In the genomic region with DNA sequence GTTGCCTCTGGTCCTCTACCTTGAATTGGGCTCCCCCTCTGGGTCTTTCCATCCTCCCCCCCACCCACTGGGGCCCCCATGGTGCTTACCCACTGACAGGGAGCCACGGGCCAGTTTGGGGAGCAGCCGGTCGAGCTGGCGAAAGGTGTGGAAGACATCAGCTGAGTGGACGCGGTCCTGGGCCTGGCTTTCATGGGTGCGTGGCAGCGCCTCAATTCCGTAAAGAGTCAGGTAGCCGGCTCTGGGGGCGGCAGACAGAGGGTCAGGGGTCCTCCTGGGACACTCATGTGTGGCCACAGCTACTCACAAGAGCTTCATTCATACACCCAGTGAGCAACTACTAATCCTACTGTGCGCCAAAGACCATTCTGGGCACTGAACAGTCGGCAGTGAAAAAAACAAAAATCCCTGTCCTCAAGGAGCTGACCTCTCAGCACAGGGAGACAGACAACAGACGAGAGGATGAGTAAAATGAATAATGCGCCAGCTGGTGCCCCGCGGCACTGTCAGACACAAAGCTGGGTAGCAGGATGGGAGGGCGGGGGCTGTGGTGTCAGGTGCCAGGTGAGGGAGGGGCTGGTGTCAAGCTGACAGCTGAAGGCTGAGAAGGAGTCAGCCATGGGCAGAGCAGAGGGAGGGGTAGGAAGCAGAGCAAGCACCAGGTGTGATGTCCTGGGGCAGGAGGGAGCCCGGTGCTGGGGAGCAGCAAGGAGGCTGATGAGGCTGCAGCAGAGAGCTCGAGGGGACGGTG, we compare ENCODE assay signal across 31 cellular contexts. TPM values are rescaled to one million over a fixed set of nuclear protein-coding genes. Genes with fewer than 3 reads are reported as not detected.
DNase-seq lines count a peak whose midpoint lies in the region; ATAC-seq, FAIRE-seq and TF ChIP-seq lines count a peak whose summit lies in the region.
"Had no signal": no experiment of that assay in that cellular context is flagged by ENCODE, and none has a peak within 500 bp of the region (broad histone marks: within the 10 kb centered on the region; RNA-seq: fewer than 3 reads in every experiment).

No MANE protein-coding gene starts in this region.

- dilution Hi-C loops in keratinocyte (cut with MboI; ENCODE audit: extremely low pct_ligation_motif_present, low sequenced_read_pairs): no loop called here

- H3K4me3 Mint-ChIP-seq in glutamatergic neuron (ENCODE audit: unreplicated experiment): no peak overlapping the region
- H3K4me3 Mint-ChIP-seq: activated naive CD8-positive, alpha-beta T cell treated with anti-CD3 and anti-CD28 coated beads, Interleukin-2, amount 10 ng/mL, durations not matched to agents 7 days and 5 days; CD4-positive, alpha-beta memory T cell; dendritic cell treated with granulocyte-macrophage colony-stimulating factor and Interleukin-4, amounts not matched to agents 40 ng/mL and 50 ng/mL, for 4 days; neural crest cell; T-cell had no signal

- H3K27me3 Mint-ChIP-seq in glutamatergic neuron (ENCODE audit: unreplicated experiment): peaks cover 7% of the 10 kb centered on the region

- TF ChIP-seq CTCF in keratinocyte (optimal IDR thresholded peaks at IDR 0.05 in 1 of 3, IDR thresholded peaks at IDR 0.05 in 1 of 3, conservative IDR thresholded peaks at IDR 0.05 in 1 of 3; ENCODE audit: extremely low read depth in 1 of 3, insufficient read depth in 2 of 3, low read length in 3 of 3): no peak
- TF ChIP-seq CTCF in glutamatergic neuron (IDR thresholded peaks at IDR 0.05; ENCODE audit: partially characterized antibody, unreplicated experiment): no peak

- FAIRE-seq in HTR-8/SVneo (lab: Jason Lieb, UNC) (peak; percentile 51), keratinocyte (lab: Jason Lieb, UNC) (no peak)
- FAIRE-seq: A204.1, astrocyte had no signal

- no peaks in the 10 kb centered on the region for H3K4me1 Mint-ChIP-seq in glutamatergic neuron (ENCODE audit: low read depth, unreplicated experiment)

- H4K20me1 ChIP-seq in keratinocyte (ENCODE audit: control insufficient read depth, extremely low read depth, insufficient read depth, low read length): no peaks in the 10 kb centered on the region

- no peak overlapping the region for H3K4me2 ChIP-seq in keratinocyte (ENCODE audit: control insufficient read depth, extremely low read depth, insufficient read depth, low read depth, low read length)
- H3K4me2 ChIP-seq: hepatocyte had no signal

- H3K9me3 Mint-ChIP-seq in glutamatergic neuron (ENCODE audit: unreplicated experiment): no peaks in the 10 kb centered on the region
- H3K9me3 Mint-ChIP-seq: activated naive CD8-positive, alpha-beta T cell treated with anti-CD3 and anti-CD28 coated beads, Interleukin-2, amount 10 ng/mL, durations not matched to agents 7 days and 5 days; dendritic cell treated with granulocyte-macrophage colony-stimulating factor and Interleukin-4, amounts not matched to agents 40 ng/mL and 50 ng/mL, for 4 days; neural crest cell; T-cell had no signal

- H3K79me2 ChIP-seq in keratinocyte (ENCODE audit: control insufficient read depth, insufficient read depth, low read length): no peaks in the 10 kb centered on the region
- H3K79me2 ChIP-seq: hepatocyte had no signal

- no peak overlapping the region for H3K27ac ChIP-seq in keratinocyte (ENCODE audit: control insufficient read depth, insufficient read depth, low read length)
- H3K27ac ChIP-seq: esophagus muscularis mucosa, hepatocyte, HL-60, right lobe of liver, vagina had no signal

- no peaks in the 10 kb centered on the region for H3K9me1 ChIP-seq in keratinocyte (ENCODE audit: control insufficient read depth, extremely low read depth, insufficient read depth, low read length)

- H3K9ac ChIP-seq in keratinocyte (ENCODE audit: control insufficient read depth, extremely low read depth, insufficient read depth, low read length): no peak overlapping the region

- H2AFZ ChIP-seq in keratinocyte (ENCODE audit: control insufficient read depth, low read length): no peak overlapping the region
- H2AFZ ChIP-seq: hepatocyte had no signal

- DNase-seq in NCI-H2107 treated with DMSO at 0.1 percent for 48 hours (lab: John Stamatoyannopoulos, UW; ENCODE audit: unreplicated experiment): peak; percentile 55
- DNase-seq in NCI-H2107 (lab: John Stamatoyannopoulos, UW): no peak
- no peak for DNase-seq in HTR-8/SVneo (ENCODE audit: insufficient read length, low spot score)
- DNase-seq in NCI-H526 (lab: John Stamatoyannopoulos, UW): peak; percentile 60 to 89
- peak; percentile 5 for DNase-seq in keratinocyte (ENCODE audit: low read depth, low spot score)
- DNase-seq in glutamatergic neuron: no peak
- DNase-seq: activated CD4-positive, alpha-beta T cell treated with anti-CD3 and anti-CD28 coated beads for 1 hour; activated gamma-delta T cell; activated naive CD8-positive, alpha-beta T cell treated with anti-CD3 and anti-CD28 coated beads, Interleukin-2, amount 10 ng/mL, durations not matched to agents 7 days and 5 days; activated T-cell treated with anti-CD3 and anti-CD28 coated beads for 4 hours; caudate nucleus; CD4-positive, alpha-beta memory T cell; foreskin melanocyte; GOT3; left cardiac atrium; NCI-H1436 treated with DMSO at 0.1 percent for 48 hours; NCI-H2227 treated with DMSO at 0.1 percent for 48 hours; right lobe of liver; stimulated activated naive CD4-positive, alpha-beta T cell treated with Interleukin-2 at 50 U/mL for 16 hours; T-cell had no signal

- H3K27me3 ChIP-seq in keratinocyte (ENCODE audit: control insufficient read depth, extremely low read depth, insufficient read depth, low read length): no peaks in the 10 kb centered on the region
- H3K27me3 ChIP-seq: esophagus muscularis mucosa, hepatocyte, right lobe of liver, vagina had no signal

- no peak overlapping the region for H3K27ac Mint-ChIP-seq in glutamatergic neuron (ENCODE audit: unreplicated experiment)
- H3K27ac Mint-ChIP-seq: activated naive CD8-positive, alpha-beta T cell treated with anti-CD3 and anti-CD28 coated beads, Interleukin-2, amount 10 ng/mL, durations not matched to agents 7 days and 5 days; CD4-positive, alpha-beta memory T cell; dendritic cell treated with granulocyte-macrophage colony-stimulating factor and Interleukin-4, amounts not matched to agents 40 ng/mL and 50 ng/mL, for 4 days; T-cell had no signal

- ATAC-seq in GM19023 (IDR thresholded peaks at IDR 0.05; ENCODE audit: unreplicated experiment) (no peak), HG03457 (IDR thresholded peaks at IDR 0.05; ENCODE audit: unreplicated experiment) (no peak)
- ATAC-seq: right lobe of liver, T-cell had no signal

- H3K9me3 ChIP-seq in keratinocyte (ENCODE audit: control insufficient read depth, low read depth, low read length): no peaks in the 10 kb centered on the region
- H3K9me3 ChIP-seq: esophagus muscularis mucosa, right lobe of liver, vagina had no signal

- no peaks in the 10 kb centered on the region for H3K36me3 Mint-ChIP-seq in glutamatergic neuron (ENCODE audit: unreplicated experiment)
- H3K36me3 Mint-ChIP-seq: activated naive CD8-positive, alpha-beta T cell treated with anti-CD3 and anti-CD28 coated beads, Interleukin-2, amount 10 ng/mL, durations not matched to agents 7 days and 5 days; CD4-positive, alpha-beta memory T cell; T-cell had no signal

- no peak overlapping the region for H3K4me3 ChIP-seq in keratinocyte (ENCODE audit: control insufficient read depth in 2 of 3, extremely low read depth in 1 of 3, insufficient read depth in 2 of 3, low read depth in 1 of 3, low read length in 3 of 3)
- H3K4me3 ChIP-seq: esophagus muscularis mucosa, hepatocyte, right lobe of liver, vagina had no signal

- H3K36me3 ChIP-seq in keratinocyte (ENCODE audit: control insufficient read depth in 2 of 2, extremely low read depth in 1 of 2, insufficient read depth in 2 of 2, low read length in 2 of 2): no peaks in the 10 kb centered on the region
- H3K36me3 ChIP-seq: right lobe of liver had no signal

- H3K4me1 ChIP-seq in keratinocyte (ENCODE audit: control insufficient read depth, extremely low read depth, insufficient read depth, low read length): no peaks in the 10 kb centered on the region
- H3K4me1 ChIP-seq: right lobe of liver, vagina had no signal

RNA-seq across cellular contexts. Expression of a gene that starts 28.3 kb away (rescaled TPM):
- polyA plus RNA-seq in keratinocyte: not detected in 3 replicates
- not detected for polyA plus RNA-seq in keratinocyte (2011; ENCODE audit: low read depth)
- not detected in 2 replicates for polyA plus RNA-seq in keratinocyte (2011; cell fraction: cytosol; rRNA removed)
- polyA plus RNA-seq in keratinocyte (2011; cell fraction: nucleus; rRNA removed): not detected in 2 replicates
- not detected in 2 replicates for polyA plus RNA-seq in keratinocyte (2012; ENCODE audit: low replicate concordance)
- polyA minus RNA-seq in keratinocyte: 0.59 TPM in 1 of 3 replicates, not detected in the others
- polyA minus RNA-seq in keratinocyte (2011; cell fraction: cytosol; rRNA and poly(A)+ RNA removed): not detected
- not detected in 2 replicates for polyA minus RNA-seq in keratinocyte (2011; cell fraction: nucleus; rRNA and poly(A)+ RNA removed)
- 0.12 TPM for total RNA-seq in glutamatergic neuron (ENCODE audit: unreplicated experiment)
- total RNA-seq: CD4-positive, alpha-beta memory T cell had no signal
- polyA plus RNA-seq: CD4-positive, alpha-beta memory T cell had no signal

RNA-seq across cellular contexts. Expression of a gene that starts 57.2 kb away (rescaled TPM):
- 0.03 TPM in 1 of 3 replicates, not detected in the others for polyA plus RNA-seq in keratinocyte
- not detected for polyA plus RNA-seq in keratinocyte (2011; ENCODE audit: low read depth)
- polyA plus RNA-seq in keratinocyte (2011; cell fraction: cytosol; rRNA removed): 0.01 and 0.02 TPM in 2 replicates
- 0.06 and 0.09 TPM in 2 replicates for polyA plus RNA-seq in keratinocyte (2011; cell fraction: nucleus; rRNA removed)
- 0.03 and 0.52 TPM in 2 replicates for polyA plus RNA-seq in keratinocyte (2012; ENCODE audit: low replicate concordance)
- polyA minus RNA-seq in keratinocyte: 0.03 TPM in 1 of 3 replicates, not detected in the others
- polyA minus RNA-seq in keratinocyte (2011; cell fraction: cytosol; rRNA and poly(A)+ RNA removed): not detected
- 0.11 TPM in 1 of 2 replicates, not detected in the other for polyA minus RNA-seq in keratinocyte (2011; cell fraction: nucleus; rRNA and poly(A)+ RNA removed)
- 3.1 TPM for total RNA-seq in glutamatergic neuron (ENCODE audit: unreplicated experiment)
- total RNA-seq: CD4-positive, alpha-beta memory T cell; RPMI7951 had no signal

Comparison
In these comparisons a context has a peak if more than half of its experiments do, and no peak if none do; other contexts are left out.
1. DNase-seq: peak in NCI-H2107 treated with DMSO at 0.1 percent for 48 hours (single experiment), NCI-H526 (2 of 2) and keratinocyte (single experiment); none in NCI-H2107 (single experiment), HTR-8/SVneo (single experiment) and glutamatergic neuron (single experiment).